ENCODE assay signal across 1 cellular context in the genomic region with DNA sequence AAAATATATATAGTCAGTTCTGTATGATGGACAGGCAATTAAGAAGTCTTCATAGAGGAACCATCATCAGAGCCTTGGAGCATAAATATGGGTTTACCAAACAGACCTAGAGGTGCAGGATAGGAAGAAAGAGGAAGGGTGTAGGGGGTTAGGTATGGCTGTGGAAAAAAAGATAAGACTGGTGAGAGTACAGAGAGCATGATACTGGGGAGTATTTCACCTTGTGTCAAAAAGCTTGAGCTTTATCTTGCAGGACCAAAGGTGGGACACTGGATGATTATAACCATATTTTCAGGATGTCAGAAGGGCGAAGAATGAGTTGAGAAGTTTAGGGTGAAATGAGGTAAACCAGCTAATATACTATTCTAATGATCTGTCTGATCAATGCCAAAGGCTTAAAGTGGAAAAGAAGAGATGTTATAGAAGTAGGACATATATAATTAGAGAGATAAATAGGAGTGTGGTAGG.
TF ChIP-seq lines count a peak whose summit lies in the region.

No MANE protein-coding gene starts in this region.

TF ChIP-seq in K562, 482 proteins besides CTCF, POLR2A, EP300 and RAD21 (continued from another document and continues in another):
- TF ChIP-seq AFF1 (IDR thresholded peaks at IDR 0.05; ENCODE audit: low read depth in 1 of 2, partially characterized antibody in 2 of 2) (peak in 1 of 2 experiments; percentile 43), DIDO1 (tag; IDR thresholded peaks at IDR 0.05; ENCODE audit: low read depth) (no peak), KDM5B (IDR thresholded peaks at IDR 0.05; ENCODE audit: insufficient replicate concordance, low read depth, low read length) (no peak), ZKSCAN1 (IDR thresholded peaks at IDR 0.05; ENCODE audit: low read depth, low read length) (peak; percentile 84), HNRNPK (IDR thresholded peaks at IDR 0.05; ENCODE audit: low read depth, low read length, poor library complexity, severe bottlenecking) (no peak), ZKSCAN3 (CRISPR knock-in tag; IDR thresholded peaks at IDR 0.05) (no peak), E2F6 (IDR thresholded peaks at IDR 0.05; ENCODE audit: borderline replicate concordance in 1 of 2, extremely low read depth in 1 of 2, insufficient read depth in 1 of 2, insufficient read length in 1 of 2, low read depth in 1 of 2, low read length in 1 of 2, poor library complexity in 1 of 2, severe bottlenecking in 1 of 2) (no peak), ZNF644 (tag; IDR thresholded peaks at IDR 0.05; ENCODE audit: low read depth) (no peak), TAF9B (IDR thresholded peaks at IDR 0.05; ENCODE audit: partially characterized antibody) (peak; percentile 45), SIN3B (IDR thresholded peaks at IDR 0.05; ENCODE audit: low read depth) (no peak), ZNF436 (CRISPR knock-in tag; IDR thresholded peaks at IDR 0.05) (no peak), RBM14 (IDR thresholded peaks at IDR 0.05; ENCODE audit: borderline replicate concordance, insufficient read depth, low read depth, low read length) (no peak), ERF (CRISPR knock-in tag; IDR thresholded peaks at IDR 0.05) (no peak), LEF1 (IDR thresholded peaks at IDR 0.05) (peak; percentile 90), HNRNPL (IDR thresholded peaks at IDR 0.05; ENCODE audit: low read depth, low read length) (no peak), RBM15 (IDR thresholded peaks at IDR 0.05; ENCODE audit: insufficient read depth, low read length) (no peak), RBBP5 (IDR thresholded peaks at IDR 0.05; ENCODE audit: borderline replicate concordance, insufficient read depth, low read length, poor library complexity, severe bottlenecking) (no peak), CREB1 (IDR thresholded peaks at IDR 0.05) (peak; percentile 58; the same call in 1 of the 2 replicates), CREB1 (CRISPR knock-in tag; IDR thresholded peaks at IDR 0.05) (no peak), CEBPG (CRISPR knock-in tag; IDR thresholded peaks at IDR 0.05) (no peak), CEBPG (tag; conservative IDR thresholded peaks at IDR 0.05 in 1 of 2, IDR thresholded peaks at IDR 0.05 in 1 of 2) (no peak), E2F8 (IDR thresholded peaks at IDR 0.05; ENCODE audit: low read depth, partially characterized antibody) (no peak), POU5F1 (IDR thresholded peaks at IDR 0.05; ENCODE audit: borderline replicate concordance, low read depth, low read length, partially characterized antibody) (no peak), CXXC5 (CRISPR knock-in tag; IDR thresholded peaks at IDR 0.05) (no peak; the same call in 1 of the 2 replicates), HES1 (IDR thresholded peaks at IDR 0.05; ENCODE audit: low read depth) (0 out of 2 replicates have a peak, but pooled peaks have one; percentile 42), HDAC6 (IDR thresholded peaks at IDR 0.05; ENCODE audit: low read depth, low read length) (no peak), RFX1 (IDR thresholded peaks at IDR 0.05) (no peak), MECOM (CRISPR knock-in tag; IDR thresholded peaks at IDR 0.05) (no peak; the same call in 1 of the 2 replicates), ZNF41 (CRISPR knock-in tag; conservative IDR thresholded peaks at IDR 0.05) (no peak), KHSRP (IDR thresholded peaks at IDR 0.05) (peak; percentile 57; the same call in 1 of the 2 replicates), RCOR1 (IDR thresholded peaks at IDR 0.05; ENCODE audit: borderline replicate concordance in 1 of 2, low read depth in 2 of 2, low read length in 2 of 2) (peak; percentile 84 to 87), OTX1 (CRISPR knock-in tag; IDR thresholded peaks at IDR 0.05) (no peak), U2AF2 (optimal IDR thresholded peaks at IDR 0.05; ENCODE audit: low read depth, low read length) (no peak), ZBTB8A (IDR thresholded peaks at IDR 0.05; ENCODE audit: partially characterized antibody) (no peak), ZKSCAN8 (CRISPR knock-in tag; IDR thresholded peaks at IDR 0.05) (no peak), MXI1 (IDR thresholded peaks at IDR 0.05; ENCODE audit: low read depth, low read length) (no peak)
- TF ChIP-seq, protein P1, sequence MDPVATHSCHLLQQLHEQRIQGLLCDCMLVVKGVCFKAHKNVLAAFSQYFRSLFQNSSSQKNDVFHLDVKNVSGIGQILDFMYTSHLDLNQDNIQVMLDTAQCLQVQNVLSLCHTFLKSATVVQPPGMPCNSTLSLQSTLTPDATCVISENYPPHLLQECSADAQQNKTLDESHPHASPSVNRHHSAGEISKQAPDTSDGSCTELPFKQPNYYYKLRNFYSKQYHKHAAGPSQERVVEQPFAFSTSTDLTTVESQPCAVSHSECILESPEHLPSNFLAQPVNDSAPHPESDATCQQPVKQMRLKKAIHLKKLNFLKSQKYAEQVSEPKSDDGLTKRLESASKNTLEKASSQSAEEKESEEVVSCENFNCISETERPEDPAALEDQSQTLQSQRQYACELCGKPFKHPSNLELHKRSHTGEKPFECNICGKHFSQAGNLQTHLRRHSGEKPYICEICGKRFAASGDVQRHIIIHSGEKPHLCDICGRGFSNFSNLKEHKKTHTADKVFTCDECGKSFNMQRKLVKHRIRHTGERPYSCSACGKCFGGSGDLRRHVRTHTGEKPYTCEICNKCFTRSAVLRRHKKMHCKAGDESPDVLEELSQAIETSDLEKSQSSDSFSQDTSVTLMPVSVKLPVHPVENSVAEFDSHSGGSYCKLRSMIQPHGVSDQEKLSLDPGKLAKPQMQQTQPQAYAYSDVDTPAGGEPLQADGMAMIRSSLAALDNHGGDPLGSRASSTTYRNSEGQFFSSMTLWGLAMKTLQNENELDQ (CRISPR knock-in tag; IDR thresholded peaks at IDR 0.05; ENCODE audit: borderline replicate concordance): no peak
- TF ChIP-seq, protein P2, sequence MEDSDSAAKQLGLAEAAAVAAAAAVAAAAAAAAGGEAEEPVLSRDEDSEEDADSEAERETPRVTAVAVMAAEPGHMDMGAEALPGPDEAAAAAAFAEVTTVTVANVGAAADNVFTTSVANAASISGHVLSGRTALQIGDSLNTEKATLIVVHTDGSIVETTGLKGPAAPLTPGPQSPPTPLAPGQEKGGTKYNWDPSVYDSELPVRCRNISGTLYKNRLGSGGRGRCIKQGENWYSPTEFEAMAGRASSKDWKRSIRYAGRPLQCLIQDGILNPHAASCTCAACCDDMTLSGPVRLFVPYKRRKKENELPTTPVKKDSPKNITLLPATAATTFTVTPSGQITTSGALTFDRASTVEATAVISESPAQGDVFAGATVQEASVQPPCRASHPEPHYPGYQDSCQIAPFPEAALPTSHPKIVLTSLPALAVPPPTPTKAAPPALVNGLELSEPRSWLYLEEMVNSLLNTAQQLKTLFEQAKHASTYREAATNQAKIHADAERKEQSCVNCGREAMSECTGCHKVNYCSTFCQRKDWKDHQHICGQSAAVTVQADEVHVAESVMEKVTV (CRISPR knock-in tag; IDR thresholded peaks at IDR 0.05): no peak
- TF ChIP-seq, protein P3, sequence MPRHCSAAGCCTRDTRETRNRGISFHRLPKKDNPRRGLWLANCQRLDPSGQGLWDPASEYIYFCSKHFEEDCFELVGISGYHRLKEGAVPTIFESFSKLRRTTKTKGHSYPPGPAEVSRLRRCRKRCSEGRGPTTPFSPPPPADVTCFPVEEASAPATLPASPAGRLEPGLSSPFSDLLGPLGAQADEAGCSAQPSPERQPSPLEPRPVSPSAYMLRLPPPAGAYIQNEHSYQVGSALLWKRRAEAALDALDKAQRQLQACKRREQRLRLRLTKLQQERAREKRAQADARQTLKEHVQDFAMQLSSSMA (CRISPR knock-in tag; IDR thresholded peaks at IDR 0.05): no peak
- TF ChIP-seq, protein P4, sequence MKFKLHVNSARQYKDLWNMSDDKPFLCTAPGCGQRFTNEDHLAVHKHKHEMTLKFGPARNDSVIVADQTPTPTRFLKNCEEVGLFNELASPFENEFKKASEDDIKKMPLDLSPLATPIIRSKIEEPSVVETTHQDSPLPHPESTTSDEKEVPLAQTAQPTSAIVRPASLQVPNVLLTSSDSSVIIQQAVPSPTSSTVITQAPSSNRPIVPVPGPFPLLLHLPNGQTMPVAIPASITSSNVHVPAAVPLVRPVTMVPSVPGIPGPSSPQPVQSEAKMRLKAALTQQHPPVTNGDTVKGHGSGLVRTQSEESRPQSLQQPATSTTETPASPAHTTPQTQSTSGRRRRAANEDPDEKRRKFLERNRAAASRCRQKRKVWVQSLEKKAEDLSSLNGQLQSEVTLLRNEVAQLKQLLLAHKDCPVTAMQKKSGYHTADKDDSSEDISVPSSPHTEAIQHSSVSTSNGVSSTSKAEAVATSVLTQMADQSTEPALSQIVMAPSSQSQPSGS (CRISPR knock-in tag; IDR thresholded peaks at IDR 0.05): no peak
- TF ChIP-seq, protein P5, sequence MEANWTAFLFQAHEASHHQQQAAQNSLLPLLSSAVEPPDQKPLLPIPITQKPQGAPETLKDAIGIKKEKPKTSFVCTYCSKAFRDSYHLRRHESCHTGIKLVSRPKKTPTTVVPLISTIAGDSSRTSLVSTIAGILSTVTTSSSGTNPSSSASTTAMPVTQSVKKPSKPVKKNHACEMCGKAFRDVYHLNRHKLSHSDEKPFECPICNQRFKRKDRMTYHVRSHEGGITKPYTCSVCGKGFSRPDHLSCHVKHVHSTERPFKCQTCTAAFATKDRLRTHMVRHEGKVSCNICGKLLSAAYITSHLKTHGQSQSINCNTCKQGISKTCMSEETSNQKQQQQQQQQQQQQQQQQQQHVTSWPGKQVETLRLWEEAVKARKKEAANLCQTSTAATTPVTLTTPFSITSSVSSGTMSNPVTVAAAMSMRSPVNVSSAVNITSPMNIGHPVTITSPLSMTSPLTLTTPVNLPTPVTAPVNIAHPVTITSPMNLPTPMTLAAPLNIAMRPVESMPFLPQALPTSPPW (CRISPR knock-in tag; IDR thresholded peaks at IDR 0.05): 0 out of 2 replicates have a peak, but pooled peaks have one; percentile 15
- TF ChIP-seq, protein P6, sequence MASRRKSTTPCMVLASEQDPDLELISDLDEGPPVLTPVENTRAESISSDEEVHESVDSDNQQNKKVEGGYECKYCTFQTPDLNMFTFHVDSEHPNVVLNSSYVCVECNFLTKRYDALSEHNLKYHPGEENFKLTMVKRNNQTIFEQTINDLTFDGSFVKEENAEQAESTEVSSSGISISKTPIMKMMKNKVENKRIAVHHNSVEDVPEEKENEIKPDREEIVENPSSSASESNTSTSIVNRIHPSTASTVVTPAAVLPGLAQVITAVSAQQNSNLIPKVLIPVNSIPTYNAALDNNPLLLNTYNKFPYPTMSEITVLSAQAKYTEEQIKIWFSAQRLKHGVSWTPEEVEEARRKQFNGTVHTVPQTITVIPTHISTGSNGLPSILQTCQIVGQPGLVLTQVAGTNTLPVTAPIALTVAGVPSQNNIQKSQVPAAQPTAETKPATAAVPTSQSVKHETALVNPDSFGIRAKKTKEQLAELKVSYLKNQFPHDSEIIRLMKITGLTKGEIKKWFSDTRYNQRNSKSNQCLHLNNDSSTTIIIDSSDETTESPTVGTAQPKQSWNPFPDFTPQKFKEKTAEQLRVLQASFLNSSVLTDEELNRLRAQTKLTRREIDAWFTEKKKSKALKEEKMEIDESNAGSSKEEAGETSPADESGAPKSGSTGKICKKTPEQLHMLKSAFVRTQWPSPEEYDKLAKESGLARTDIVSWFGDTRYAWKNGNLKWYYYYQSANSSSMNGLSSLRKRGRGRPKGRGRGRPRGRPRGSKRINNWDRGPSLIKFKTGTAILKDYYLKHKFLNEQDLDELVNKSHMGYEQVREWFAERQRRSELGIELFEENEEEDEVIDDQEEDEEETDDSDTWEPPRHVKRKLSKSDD (conservative IDR thresholded peaks at IDR 0.05; ENCODE audit: low read length): no peak
